In the genomic region with DNA sequence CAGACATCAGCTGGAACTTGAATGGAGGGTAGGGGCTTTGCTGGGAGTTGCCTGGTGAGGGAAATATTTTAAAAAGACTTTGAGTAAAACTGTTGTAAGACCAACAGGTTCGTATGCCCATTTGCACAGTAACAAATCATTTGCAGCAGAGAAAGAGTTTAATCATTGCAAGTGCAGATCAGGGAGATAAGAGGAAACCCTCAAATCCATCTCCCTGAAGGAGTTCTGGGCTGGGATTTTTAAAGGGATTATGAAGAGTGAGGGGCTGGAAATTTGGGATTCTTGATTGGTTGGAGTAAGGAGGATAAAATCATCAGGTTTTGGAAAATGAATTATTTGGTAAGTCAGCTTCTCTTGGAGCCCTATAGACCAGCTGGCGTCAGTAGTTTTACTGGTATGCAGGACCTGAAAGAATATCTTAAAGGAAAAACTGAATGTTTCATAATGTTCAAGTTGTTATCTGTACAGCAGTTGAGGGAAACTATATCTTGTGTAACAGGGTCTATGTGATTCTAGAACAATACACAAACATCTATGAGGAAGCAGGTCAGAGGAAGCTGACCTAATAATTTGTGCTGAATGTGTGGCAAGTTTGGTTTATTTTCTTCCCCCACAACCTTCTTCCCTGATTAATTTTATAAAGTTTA, we compare ENCODE assay signal across 1 cellular context.
TF ChIP-seq lines count a peak whose summit lies in the region.

No MANE protein-coding gene starts in this region.

TF ChIP-seq in IMR-90, 13 proteins besides CTCF, POLR2A, EP300 and RAD21 (continued from another document):
- no peak for TF ChIP-seq RCOR1 (IDR thresholded peaks at IDR 0.05; ENCODE audit: insufficient replicate concordance, low read length)
- TF ChIP-seq, protein P1, sequence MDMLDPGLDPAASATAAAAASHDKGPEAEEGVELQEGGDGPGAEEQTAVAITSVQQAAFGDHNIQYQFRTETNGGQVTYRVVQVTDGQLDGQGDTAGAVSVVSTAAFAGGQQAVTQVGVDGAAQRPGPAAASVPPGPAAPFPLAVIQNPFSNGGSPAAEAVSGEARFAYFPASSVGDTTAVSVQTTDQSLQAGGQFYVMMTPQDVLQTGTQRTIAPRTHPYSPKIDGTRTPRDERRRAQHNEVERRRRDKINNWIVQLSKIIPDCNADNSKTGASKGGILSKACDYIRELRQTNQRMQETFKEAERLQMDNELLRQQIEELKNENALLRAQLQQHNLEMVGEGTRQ (IDR thresholded peaks at IDR 0.05; ENCODE audit: low read depth, low read length): no peak
- no peak for TF ChIP-seq MAZ (IDR thresholded peaks at IDR 0.05; ENCODE audit: borderline replicate concordance, low read depth, low read length)
- TF ChIP-seq BHLHE40 (IDR thresholded peaks at IDR 0.05; ENCODE audit: low read depth, low read length): no peak
- no peak for TF ChIP-seq MAFK (IDR thresholded peaks at IDR 0.05; ENCODE audit: low read depth, low read length)
- no peak for TF ChIP-seq FOS (IDR thresholded peaks at IDR 0.05; ENCODE audit: low read depth, low read length)
- TF ChIP-seq MXI1 (IDR thresholded peaks at IDR 0.05; ENCODE audit: borderline replicate concordance, low read depth, low read length): no peak
- TF ChIP-seq RFX5 (IDR thresholded peaks at IDR 0.05; ENCODE audit: low read depth, low read length): no peak
- no peak for TF ChIP-seq CHD1 (IDR thresholded peaks at IDR 0.05; ENCODE audit: low read depth, low read length)
- TF ChIP-seq NFE2L2 (IDR thresholded peaks at IDR 0.05; ENCODE audit: low read depth, low read length): no peak
- no peak for TF ChIP-seq SMC3 (IDR thresholded peaks at IDR 0.05; ENCODE audit: low read depth, low read length)
